ENCODE assay signal across 13 cellular contexts in the genomic region with DNA sequence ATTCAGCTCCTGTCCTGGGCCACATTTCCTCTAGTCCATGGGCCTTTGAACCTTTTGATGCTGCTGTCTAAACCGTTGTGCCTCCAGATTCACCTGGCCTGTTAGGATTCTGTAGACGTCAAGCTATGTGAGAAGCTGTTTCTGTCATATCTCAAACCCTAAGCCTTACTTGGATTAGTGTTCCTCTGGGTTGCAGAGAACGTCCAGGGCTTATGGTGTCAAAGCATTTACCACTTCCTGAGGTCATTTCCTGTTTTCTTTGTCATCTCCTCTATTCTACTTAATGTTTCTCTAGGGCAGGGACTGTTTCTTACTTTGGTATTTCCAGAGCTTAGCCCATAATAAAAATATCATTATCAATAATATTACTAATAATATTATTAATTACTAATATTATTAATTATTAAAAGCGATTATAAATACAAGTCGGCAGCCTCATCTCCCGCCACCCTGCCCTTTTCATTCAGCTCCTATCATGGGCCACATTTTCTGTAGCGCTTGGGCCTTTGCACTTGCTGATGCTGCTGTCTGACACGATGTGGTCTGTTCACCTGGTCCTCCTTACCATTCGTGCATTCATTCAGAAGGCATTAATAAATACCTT. TPM values are rescaled to one million over a fixed set of nuclear protein-coding genes. Genes with fewer than 3 reads are reported as not detected.
DNase-seq lines count a peak whose midpoint lies in the region; ATAC-seq, FAIRE-seq and TF ChIP-seq lines count a peak whose summit lies in the region.
"Had no signal": no experiment of that assay in that cellular context is flagged by ENCODE, and none has a peak within 500 bp of the region (broad histone marks: within the 10 kb centered on the region; RNA-seq: fewer than 3 reads in every experiment).

No MANE protein-coding gene starts in this region.

- H3K4me1 ChIP-seq in GM12878 (ENCODE audit: control insufficient read depth, insufficient read depth, low read length) (no peaks in the 10 kb centered on the region), skeletal muscle satellite cell (ENCODE audit: control insufficient read depth, insufficient read depth, low read length) (peaks cover 10% of the 10 kb centered on the region), trophoblast cell (ENCODE audit: control insufficient read depth in 1 of 2, insufficient read depth in 2 of 2, low read length in 2 of 2) (peaks cover 0 to 4% of the 10 kb centered on the region in 2 experiments)

- H2BK12ac ChIP-seq in trophoblast cell (ENCODE audit: low read length): no peak overlapping the region

- CTCF ChIA-PET in GM12878 (lab: Yijun Ruan, JAX): no interaction called here

- H3K4me2 ChIP-seq in GM12878 (ENCODE audit: control insufficient read depth, insufficient read depth) (no peak overlapping the region), skeletal muscle satellite cell (ENCODE audit: low read length) (peak overlapping the region; percentile 42), trophoblast cell (ENCODE audit: low read length) (no peak overlapping the region)

- H3K4ac ChIP-seq in trophoblast cell (ENCODE audit: low read depth, low read length): no peak overlapping the region

- POLR2A ChIA-PET in GM12878 (lab: Charles Lee): no interaction called here

- no peak overlapping the region for H4K91ac ChIP-seq in trophoblast cell (ENCODE audit: low read depth, low read length)

- intact Hi-C loops in GM12878 (cut with micrococcal nuclease; ENCODE audit: unreplicated experiment): no loop called here

- BruUV-seq in GM12878 (replicated peaks; lab: Mats Ljungman, UMichigan): no TSS peak

- no peak for TF ChIP-seq CTCF in GM12878 (IDR thresholded peaks at IDR 0.05 in 2 of 3, conservative IDR thresholded peaks at IDR 0.05 in 1 of 3; ENCODE audit: control insufficient read depth in 2 of 3, extremely low read depth in 1 of 3, insufficient read depth in 1 of 3, low read depth in 3 of 3, low read length in 3 of 3)

- no peak overlapping the region for H3K18ac ChIP-seq in trophoblast cell (ENCODE audit: low read length)

- TF ChIP-seq EP300 in GM12878 (IDR thresholded peaks at IDR 0.05; ENCODE audit: borderline replicate concordance in 1 of 2, control insufficient read depth in 1 of 2, low read depth in 2 of 2, low read length in 2 of 2): no peak

- H3K9me3 ChIP-seq in GM12878 (replicated peaks; ENCODE audit: control insufficient read depth, insufficient read depth, low read length) (no peaks in the 10 kb centered on the region), skeletal muscle satellite cell (replicated peaks; ENCODE audit: low read length) (no peaks in the 10 kb centered on the region), trophoblast cell (ENCODE audit: insufficient read depth, low read depth, low read length) (no peaks in the 10 kb centered on the region)

- H2BK120ac ChIP-seq in trophoblast cell (ENCODE audit: insufficient read depth, low read length, poor library complexity): no peak overlapping the region

- H2AFZ ChIP-seq in GM12878 (ENCODE audit: control insufficient read depth, low read depth, low read length) (no peak overlapping the region), trophoblast cell (ENCODE audit: insufficient read depth, low read length, poor library complexity) (no peak overlapping the region)

- H2BK5ac ChIP-seq in trophoblast cell (ENCODE audit: low read depth, low read length, poor library complexity): no peak overlapping the region

- no peak overlapping the region for H2AK5ac ChIP-seq in trophoblast cell (ENCODE audit: low read length)

- H3K36me3 ChIP-seq in GM12878 (ENCODE audit: control insufficient read depth in 2 of 2, insufficient read depth in 2 of 2, low read length in 1 of 2): peaks cover 3 to 15% of the 10 kb centered on the region in 2 experiments; a peak in 3 of 4 replicates
- peaks cover 9% of the 10 kb centered on the region for H3K36me3 ChIP-seq in skeletal muscle satellite cell (ENCODE audit: insufficient read depth, low read length)
- peaks cover 6 to 11% of the 10 kb centered on the region in 2 experiments for H3K36me3 ChIP-seq in trophoblast cell (ENCODE audit: control insufficient read depth in 1 of 2, insufficient read depth in 2 of 2, low read length in 2 of 2)

- H4K20me1 ChIP-seq in GM12878 (ENCODE audit: control insufficient read depth, insufficient read depth): no peaks in the 10 kb centered on the region

- WGBS in GM12878 (ENCODE audit: insufficient coverage, insufficient replicate concordance, low lambda C conversion rate, missing lambda C conversion rate): 79% methylated on average over 9 of the region's 9 CpGs
- no CpG with 5 or more reads among the region's 9 CpGs for WGBS in trophoblast cell (ENCODE audit: extremely low coverage, insufficient coverage, insufficient read length)

- DNase-seq in NOMO-1 (lab: John Stamatoyannopoulos, UW; ENCODE audit: unreplicated experiment in 2 of 2): peak; percentile 50 to 69
- DNase-seq in GM12878 (ENCODE audit: low read depth, low spot score): no peak
- DNase-seq in NCI-H1417 (lab: John Stamatoyannopoulos, UW): no peak
- DNase-seq in NCI-H1048 (lab: John Stamatoyannopoulos, UW): no peak
- no peak for DNase-seq in trophoblast cell
- no peak for DNase-seq in NCI-H748 (lab: John Stamatoyannopoulos, UW; ENCODE audit: unreplicated experiment)
- DNase-seq: activated gamma-delta T cell treated with Interleukin-2 at 50 U/mL for 16 hours, NCI-H1930, PC-3 had no signal

- no peaks in the 10 kb centered on the region for H3K79me1 ChIP-seq in trophoblast cell (ENCODE audit: low read length)

- no peak for FAIRE-seq in GM12878 (lab: Jason Lieb, UNC)
- FAIRE-seq: GM18507 had no signal

- H3K9ac ChIP-seq in GM12878 (ENCODE audit: control insufficient read depth, insufficient read depth, low read length): no peak overlapping the region
- H3K9ac ChIP-seq in skeletal muscle satellite cell (ENCODE audit: low read depth, low read length): no peak overlapping the region
- H3K9ac ChIP-seq in trophoblast cell (ENCODE audit: low read length): no peak overlapping the region

- in situ Hi-C loops in GM12878 (cut with MboI): no loop called here

- H3K27me3 ChIP-seq in GM12878 (replicated peaks in 1 of 2; ENCODE audit: control insufficient read depth in 2 of 2, insufficient read depth in 2 of 2, low read length in 1 of 2): no peaks in the 10 kb centered on the region
- no peaks in the 10 kb centered on the region for H3K27me3 ChIP-seq in skeletal muscle satellite cell (ENCODE audit: control insufficient read depth, insufficient read depth, low read length)
- H3K27me3 ChIP-seq in trophoblast cell (ENCODE audit: insufficient read depth, low read length): no peaks in the 10 kb centered on the region

- no peak overlapping the region for H3K14ac ChIP-seq in trophoblast cell (ENCODE audit: low read length)

- TF ChIP-seq POLR2A in GM12878 (IDR thresholded peaks at IDR 0.05; ENCODE audit: low read depth, low read length): no peak

- SMC1A ChIA-PET in GM12878 (lab: Charles Lee; ENCODE audit: uncharacterized antibody, unreplicated experiment): no interaction called here

- H3K79me2 ChIP-seq in GM12878 (ENCODE audit: control insufficient read depth, insufficient read depth, low read length): no peaks in the 10 kb centered on the region
- H3K79me2 ChIP-seq in trophoblast cell (ENCODE audit: control insufficient read depth, insufficient read depth, low read length, poor library complexity): no peaks in the 10 kb centered on the region

- no peak overlapping the region for H3K23ac ChIP-seq in trophoblast cell (ENCODE audit: low read length)

- ATAC-seq in GM18907 (IDR thresholded peaks at IDR 0.05; ENCODE audit: unreplicated experiment): peak; percentile 52
- peak; percentile 40; the same call in 1 of the 3 replicates for ATAC-seq in GM12878
- ATAC-seq: PC-3 had no signal

- RAD21 ChIA-PET in GM12878 (lab: Charles Lee; ENCODE audit: unreplicated experiment): interaction anchor here (0.6 kb wide), 1 partner anchor 23 kb away, joined by 4 read pairs; no protein-coding TSS in a partner anchor

- H3K27ac ChIP-seq in GM12878 (ENCODE audit: control insufficient read depth, insufficient read depth): no peak overlapping the region
- H3K27ac ChIP-seq in trophoblast cell (ENCODE audit: low read depth, low read length): no peak overlapping the region

- no peak overlapping the region for H4K8ac ChIP-seq in trophoblast cell (ENCODE audit: low read depth, low read length)

- H3K4me3 ChIP-seq in GM12878: no peak overlapping the region
- H3K4me3 ChIP-seq in skeletal muscle satellite cell (ENCODE audit: low read length): no peak overlapping the region
- no peak overlapping the region for H3K4me3 ChIP-seq in trophoblast cell (ENCODE audit: low read depth, low read length)
- H3K4me3 ChIP-seq: lung had no signal

- no peak for TF ChIP-seq RAD21 in GM12878 (IDR thresholded peaks at IDR 0.05; ENCODE audit: insufficient read depth, low read depth, low read length)

- no peak overlapping the region for H4K12ac ChIP-seq in trophoblast cell (ENCODE audit: low read depth, low read length)

RNA-seq across cellular contexts. Expression of a gene that starts 19.1 kb away (rescaled TPM):
- total RNA-seq in GM12878 (2013; cell fraction: nucleolus; rRNA removed): 36.9 and 37.3 TPM in 2 replicates
- total RNA-seq in GM12878 (2014; rRNA removed): 10.8 and 16.4 TPM in 2 replicates
- 16.6 and 17.3 TPM in 2 replicates for total RNA-seq in GM12878 (2014; rRNA removed; fragmentation: Illumina TruSeq; extraction: Trizol)
- 12.8 and 12.9 TPM in 2 replicates for total RNA-seq in GM12878 (2021)
- 4.6 TPM for polyA plus RNA-seq in GM12878 (2011; ENCODE audit: low read depth)
- polyA plus RNA-seq in GM12878 (2011; rRNA removed): 23.7 and 40.1 TPM in 2 replicates
- polyA plus RNA-seq in GM12878 (2011; cell fraction: cytosol; rRNA removed): 7.6 and 8.0 TPM in 2 replicates
- polyA plus RNA-seq in GM12878 (2011; cell fraction: nucleus; rRNA removed): 14.7 and 18.9 TPM in 2 replicates
- 9.9 and 11.1 TPM in 2 replicates for polyA plus RNA-seq in GM12878 (2012)
- 11.4 and 12.9 TPM in 2 replicates for polyA plus RNA-seq in GM12878 (2014; fragmentation: Illumina TruSeq; extraction: Trizol)
- 10 to 100 TPM; 10.6 to 11.5 TPM for polyA plus RNA-seq in GM12878 (2014; fragmentation: Nextera tagmentation; extraction: Ambion mirVana)
- 13.6 and 15.1 TPM in 2 replicates for polyA plus RNA-seq in GM12878 (2014; rRNA removed)
- polyA plus RNA-seq in GM12878 (2016; fragmentation: Nextera tagmentation; extraction: Ambion mirVana): 10 to 100 TPM; 22.7 to 22.9 TPM
- polyA minus RNA-seq in GM12878 (2011; rRNA and poly(A)+ RNA removed): 3.0 and 3.9 TPM in 2 replicates
- 2.8 and 6.4 TPM in 2 replicates for polyA minus RNA-seq in GM12878 (2011; cell fraction: cytosol; rRNA and poly(A)+ RNA removed)
- polyA minus RNA-seq in GM12878 (2011; cell fraction: nucleus; rRNA and poly(A)+ RNA removed): 4.5 and 4.6 TPM in 2 replicates
- total RNA-seq in skeletal muscle satellite cell (2012; rRNA removed): 13.1 and 15.2 TPM in 2 replicates
- 6.9 and 7.4 TPM in 2 replicates for polyA plus RNA-seq in trophoblast cell (2013)

RNA-seq across cellular contexts. Expression of a gene that starts 19.4 kb away (rescaled TPM):
- 20.2 and 24.3 TPM in 2 replicates for total RNA-seq in GM12878 (2013; cell fraction: nucleolus; rRNA removed)
- total RNA-seq in GM12878 (2014; rRNA removed): 62.4 and 78.7 TPM in 2 replicates
- total RNA-seq in GM12878 (2014; rRNA removed; fragmentation: Illumina TruSeq; extraction: Trizol): 79.8 TPM in 2 replicates
- total RNA-seq in GM12878 (2021): 64.7 and 68.4 TPM in 2 replicates
- polyA plus RNA-seq in GM12878 (2011; ENCODE audit: low read depth): 32.1 TPM
- polyA plus RNA-seq in GM12878 (2011; rRNA removed): 83.2 and 128 TPM in 2 replicates
- polyA plus RNA-seq in GM12878 (2011; cell fraction: cytosol; rRNA removed): 24.7 and 28.4 TPM in 2 replicates
- 23.4 and 27.3 TPM in 2 replicates for polyA plus RNA-seq in GM12878 (2011; cell fraction: nucleus; rRNA removed)
- 39.0 and 43.5 TPM in 2 replicates for polyA plus RNA-seq in GM12878 (2012)
- 82.8 and 96.8 TPM in 2 replicates for polyA plus RNA-seq in GM12878 (2014; fragmentation: Illumina TruSeq; extraction: Trizol)
- polyA plus RNA-seq in GM12878 (2014; fragmentation: Nextera tagmentation; extraction: Ambion mirVana): 10 to 100 TPM; 50.0 to 59.0 TPM
- 58.8 and 69.0 TPM in 2 replicates for polyA plus RNA-seq in GM12878 (2014; rRNA removed)
- 100 to 1,000 TPM; 193 to 194 TPM for polyA plus RNA-seq in GM12878 (2016; fragmentation: Nextera tagmentation; extraction: Ambion mirVana)
- polyA minus RNA-seq in GM12878 (2011; rRNA and poly(A)+ RNA removed): 20.9 and 26.8 TPM in 2 replicates
- 12.2 and 14.6 TPM in 2 replicates for polyA minus RNA-seq in GM12878 (2011; cell fraction: cytosol; rRNA and poly(A)+ RNA removed)
- 6.6 and 7.8 TPM in 2 replicates for polyA minus RNA-seq in GM12878 (2011; cell fraction: nucleus; rRNA and poly(A)+ RNA removed)
- 34.5 and 41.7 TPM in 2 replicates for total RNA-seq in skeletal muscle satellite cell (2012; rRNA removed)
- polyA plus RNA-seq in trophoblast cell (2013): 17.1 and 17.5 TPM in 2 replicates

Comparison
In these comparisons a context has a peak if more than half of its experiments do, and no peak if none do; other contexts are left out.
1. DNase-seq: peak in NOMO-1 (2 of 2); none in GM12878 (single experiment), NCI-H1417 (0 of 3), NCI-H1048 (single experiment), trophoblast cell (0 of 2) and NCI-H748 (single experiment).